ENCODE assay signal across 1 cellular context in the genomic region with DNA sequence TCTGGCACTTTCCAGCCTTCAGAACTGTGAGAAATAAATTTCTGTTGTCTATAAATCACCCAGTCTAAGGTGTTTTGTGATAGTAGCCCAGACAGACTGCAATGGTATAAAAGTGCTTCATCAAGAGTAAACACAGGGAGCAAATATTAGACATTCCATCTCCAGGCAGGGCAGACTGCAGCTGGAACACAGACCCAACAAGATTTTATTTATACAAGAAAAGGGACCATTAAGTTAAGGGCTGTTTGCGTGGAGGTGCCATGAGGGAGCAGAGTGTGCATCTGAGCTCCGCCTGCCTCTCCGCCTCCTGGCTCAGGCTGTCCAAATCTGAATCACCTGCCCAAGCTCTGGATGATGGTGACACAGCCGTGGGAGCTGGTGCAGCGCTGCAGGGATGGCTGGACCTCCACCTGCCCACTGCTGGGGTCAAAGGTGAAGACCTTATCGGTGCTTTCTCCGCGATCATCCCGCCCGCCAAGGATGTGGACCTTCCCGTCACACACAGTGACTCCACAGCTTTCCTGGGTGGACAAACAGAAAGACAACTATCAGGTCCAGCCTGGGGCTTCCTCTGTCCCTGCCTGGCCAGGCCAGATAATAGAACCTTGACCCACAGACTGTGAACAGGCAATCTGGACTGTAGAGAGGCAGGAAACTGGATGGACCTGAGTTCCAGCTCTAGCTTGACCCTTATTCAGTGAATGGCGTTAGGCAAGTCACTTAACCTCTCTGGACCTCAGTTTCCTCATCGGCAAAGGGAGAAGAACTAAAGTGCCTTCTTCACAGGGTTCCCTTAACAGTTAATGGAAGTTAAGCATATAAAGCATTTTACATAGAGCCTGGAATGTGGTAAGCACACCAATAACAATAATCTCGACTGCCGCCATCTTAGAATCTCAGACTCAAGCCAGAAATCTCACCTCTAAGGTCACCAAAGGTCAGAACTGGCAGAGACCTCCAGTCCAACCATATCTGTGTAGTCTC.
TF ChIP-seq lines count a peak whose summit lies in the region.

No MANE protein-coding gene starts in this region.

TF ChIP-seq in HepG2, 621 proteins besides CTCF, POLR2A, EP300 and RAD21 (continued from another document and continues in another):
- TF ChIP-seq, protein P1, sequence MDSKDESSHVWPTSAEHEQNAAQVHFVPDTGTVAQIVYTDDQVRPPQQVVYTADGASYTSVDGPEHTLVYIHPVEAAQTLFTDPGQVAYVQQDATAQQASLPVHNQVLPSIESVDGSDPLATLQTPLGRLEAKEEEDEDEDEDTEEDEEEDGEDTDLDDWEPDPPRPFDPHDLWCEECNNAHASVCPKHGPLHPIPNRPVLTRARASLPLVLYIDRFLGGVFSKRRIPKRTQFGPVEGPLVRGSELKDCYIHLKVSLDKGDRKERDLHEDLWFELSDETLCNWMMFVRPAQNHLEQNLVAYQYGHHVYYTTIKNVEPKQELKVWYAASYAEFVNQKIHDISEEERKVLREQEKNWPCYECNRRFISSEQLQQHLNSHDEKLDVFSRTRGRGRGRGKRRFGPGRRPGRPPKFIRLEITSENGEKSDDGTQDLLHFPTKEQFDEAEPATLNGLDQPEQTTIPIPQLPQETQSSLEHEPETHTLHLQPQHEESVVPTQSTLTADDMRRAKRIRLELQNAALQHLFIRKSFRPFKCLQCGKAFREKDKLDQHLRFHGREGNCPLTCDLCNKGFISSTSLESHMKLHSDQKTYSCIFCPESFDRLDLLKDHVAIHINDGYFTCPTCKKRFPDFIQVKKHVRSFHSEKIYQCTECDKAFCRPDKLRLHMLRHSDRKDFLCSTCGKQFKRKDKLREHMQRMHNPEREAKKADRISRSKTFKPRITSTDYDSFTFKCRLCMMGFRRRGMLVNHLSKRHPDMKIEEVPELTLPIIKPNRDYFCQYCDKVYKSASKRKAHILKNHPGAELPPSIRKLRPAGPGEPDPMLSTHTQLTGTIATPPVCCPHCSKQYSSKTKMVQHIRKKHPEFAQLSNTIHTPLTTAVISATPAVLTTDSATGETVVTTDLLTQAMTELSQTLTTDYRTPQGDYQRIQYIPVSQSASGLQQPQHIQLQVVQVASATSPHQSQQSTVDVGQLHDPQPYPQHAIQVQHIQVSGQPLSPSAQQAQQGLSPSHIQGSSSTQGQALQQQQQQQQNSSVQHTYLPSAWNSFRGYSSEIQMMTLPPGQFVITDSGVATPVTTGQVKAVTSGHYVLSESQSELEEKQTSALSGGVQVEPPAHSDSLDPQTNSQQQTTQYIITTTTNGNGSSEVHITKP (CRISPR knock-in tag; IDR thresholded peaks at IDR 0.05; ENCODE audit: low read depth) = no peak
- TF ChIP-seq ZNF792 (CRISPR knock-in tag; IDR thresholded peaks at IDR 0.05) (0 out of 2 replicates have a peak, but pooled peaks have one; percentile 47), NCOA2 (CRISPR knock-in tag; IDR thresholded peaks at IDR 0.05) (no peak), ELF1 (CRISPR knock-in tag; IDR thresholded peaks at IDR 0.05) (no peak), ZNF891 (CRISPR knock-in tag; IDR thresholded peaks at IDR 0.05) (no peak), TEAD2 (CRISPR knock-in tag; IDR thresholded peaks at IDR 0.05) (no peak), AHR (CRISPR knock-in tag; IDR thresholded peaks at IDR 0.05) (no peak), ZC3H4 (CRISPR knock-in tag; IDR thresholded peaks at IDR 0.05; ENCODE audit: borderline replicate concordance) (no peak), ZNF460 (CRISPR knock-in tag; IDR thresholded peaks at IDR 0.05; ENCODE audit: borderline replicate concordance) (no peak), KLF12 (CRISPR knock-in tag; IDR thresholded peaks at IDR 0.05; ENCODE audit: borderline replicate concordance) (no peak), ZNF138 (CRISPR knock-in tag; IDR thresholded peaks at IDR 0.05; ENCODE audit: low read depth) (no peak), HDAC6 (IDR thresholded peaks at IDR 0.05; ENCODE audit: low read depth, low read length) (no peak), IKZF4 (CRISPR knock-in tag; IDR thresholded peaks at IDR 0.05; ENCODE audit: borderline replicate concordance, low read depth, not compliant biosample characterization) (no peak), CCDC6 (CRISPR knock-in tag; IDR thresholded peaks at IDR 0.05) (no peak), ZNF549 (CRISPR knock-in tag; IDR thresholded peaks at IDR 0.05) (no peak), SRY (CRISPR knock-in tag; IDR thresholded peaks at IDR 0.05) (0 out of 2 replicates have a peak, but pooled peaks have one; percentile 18), MIER2 (CRISPR knock-in tag; IDR thresholded peaks at IDR 0.05) (no peak), ZNF30 (CRISPR knock-in tag; IDR thresholded peaks at IDR 0.05) (no peak), NONO (IDR thresholded peaks at IDR 0.05) (no peak), NONO (CRISPR knock-in tag; conservative IDR thresholded peaks at IDR 0.05) (no peak), SMAD9 (CRISPR knock-in tag; IDR thresholded peaks at IDR 0.05) (no peak), ZNF75D (CRISPR knock-in tag; IDR thresholded peaks at IDR 0.05; ENCODE audit: borderline replicate concordance) (no peak), CENPT (CRISPR knock-in tag; IDR thresholded peaks at IDR 0.05; ENCODE audit: low read depth) (no peak), ZNF652 (CRISPR knock-in tag; IDR thresholded peaks at IDR 0.05; ENCODE audit: borderline replicate concordance, low read depth) (no peak)
- TF ChIP-seq, protein P2, sequence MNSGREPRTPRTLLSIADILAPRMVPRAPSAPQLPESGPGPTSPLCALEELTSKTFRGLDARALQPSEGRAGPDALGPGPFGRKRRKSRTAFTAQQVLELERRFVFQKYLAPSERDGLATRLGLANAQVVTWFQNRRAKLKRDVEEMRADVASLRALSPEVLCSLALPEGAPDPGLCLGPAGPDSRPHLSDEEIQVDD (CRISPR knock-in tag; IDR thresholded peaks at IDR 0.05; ENCODE audit: borderline replicate concordance) = no peak
- TF ChIP-seq, protein P3, sequence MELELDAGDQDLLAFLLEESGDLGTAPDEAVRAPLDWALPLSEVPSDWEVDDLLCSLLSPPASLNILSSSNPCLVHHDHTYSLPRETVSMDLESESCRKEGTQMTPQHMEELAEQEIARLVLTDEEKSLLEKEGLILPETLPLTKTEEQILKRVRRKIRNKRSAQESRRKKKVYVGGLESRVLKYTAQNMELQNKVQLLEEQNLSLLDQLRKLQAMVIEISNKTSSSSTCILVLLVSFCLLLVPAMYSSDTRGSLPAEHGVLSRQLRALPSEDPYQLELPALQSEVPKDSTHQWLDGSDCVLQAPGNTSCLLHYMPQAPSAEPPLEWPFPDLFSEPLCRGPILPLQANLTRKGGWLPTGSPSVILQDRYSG (CRISPR knock-in tag; IDR thresholded peaks at IDR 0.05) = no peak
- TF ChIP-seq, protein P4, sequence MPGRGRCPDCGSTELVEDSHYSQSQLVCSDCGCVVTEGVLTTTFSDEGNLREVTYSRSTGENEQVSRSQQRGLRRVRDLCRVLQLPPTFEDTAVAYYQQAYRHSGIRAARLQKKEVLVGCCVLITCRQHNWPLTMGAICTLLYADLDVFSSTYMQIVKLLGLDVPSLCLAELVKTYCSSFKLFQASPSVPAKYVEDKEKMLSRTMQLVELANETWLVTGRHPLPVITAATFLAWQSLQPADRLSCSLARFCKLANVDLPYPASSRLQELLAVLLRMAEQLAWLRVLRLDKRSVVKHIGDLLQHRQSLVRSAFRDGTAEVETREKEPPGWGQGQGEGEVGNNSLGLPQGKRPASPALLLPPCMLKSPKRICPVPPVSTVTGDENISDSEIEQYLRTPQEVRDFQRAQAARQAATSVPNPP (CRISPR knock-in tag; IDR thresholded peaks at IDR 0.05) = no peak
- TF ChIP-seq, protein P5, sequence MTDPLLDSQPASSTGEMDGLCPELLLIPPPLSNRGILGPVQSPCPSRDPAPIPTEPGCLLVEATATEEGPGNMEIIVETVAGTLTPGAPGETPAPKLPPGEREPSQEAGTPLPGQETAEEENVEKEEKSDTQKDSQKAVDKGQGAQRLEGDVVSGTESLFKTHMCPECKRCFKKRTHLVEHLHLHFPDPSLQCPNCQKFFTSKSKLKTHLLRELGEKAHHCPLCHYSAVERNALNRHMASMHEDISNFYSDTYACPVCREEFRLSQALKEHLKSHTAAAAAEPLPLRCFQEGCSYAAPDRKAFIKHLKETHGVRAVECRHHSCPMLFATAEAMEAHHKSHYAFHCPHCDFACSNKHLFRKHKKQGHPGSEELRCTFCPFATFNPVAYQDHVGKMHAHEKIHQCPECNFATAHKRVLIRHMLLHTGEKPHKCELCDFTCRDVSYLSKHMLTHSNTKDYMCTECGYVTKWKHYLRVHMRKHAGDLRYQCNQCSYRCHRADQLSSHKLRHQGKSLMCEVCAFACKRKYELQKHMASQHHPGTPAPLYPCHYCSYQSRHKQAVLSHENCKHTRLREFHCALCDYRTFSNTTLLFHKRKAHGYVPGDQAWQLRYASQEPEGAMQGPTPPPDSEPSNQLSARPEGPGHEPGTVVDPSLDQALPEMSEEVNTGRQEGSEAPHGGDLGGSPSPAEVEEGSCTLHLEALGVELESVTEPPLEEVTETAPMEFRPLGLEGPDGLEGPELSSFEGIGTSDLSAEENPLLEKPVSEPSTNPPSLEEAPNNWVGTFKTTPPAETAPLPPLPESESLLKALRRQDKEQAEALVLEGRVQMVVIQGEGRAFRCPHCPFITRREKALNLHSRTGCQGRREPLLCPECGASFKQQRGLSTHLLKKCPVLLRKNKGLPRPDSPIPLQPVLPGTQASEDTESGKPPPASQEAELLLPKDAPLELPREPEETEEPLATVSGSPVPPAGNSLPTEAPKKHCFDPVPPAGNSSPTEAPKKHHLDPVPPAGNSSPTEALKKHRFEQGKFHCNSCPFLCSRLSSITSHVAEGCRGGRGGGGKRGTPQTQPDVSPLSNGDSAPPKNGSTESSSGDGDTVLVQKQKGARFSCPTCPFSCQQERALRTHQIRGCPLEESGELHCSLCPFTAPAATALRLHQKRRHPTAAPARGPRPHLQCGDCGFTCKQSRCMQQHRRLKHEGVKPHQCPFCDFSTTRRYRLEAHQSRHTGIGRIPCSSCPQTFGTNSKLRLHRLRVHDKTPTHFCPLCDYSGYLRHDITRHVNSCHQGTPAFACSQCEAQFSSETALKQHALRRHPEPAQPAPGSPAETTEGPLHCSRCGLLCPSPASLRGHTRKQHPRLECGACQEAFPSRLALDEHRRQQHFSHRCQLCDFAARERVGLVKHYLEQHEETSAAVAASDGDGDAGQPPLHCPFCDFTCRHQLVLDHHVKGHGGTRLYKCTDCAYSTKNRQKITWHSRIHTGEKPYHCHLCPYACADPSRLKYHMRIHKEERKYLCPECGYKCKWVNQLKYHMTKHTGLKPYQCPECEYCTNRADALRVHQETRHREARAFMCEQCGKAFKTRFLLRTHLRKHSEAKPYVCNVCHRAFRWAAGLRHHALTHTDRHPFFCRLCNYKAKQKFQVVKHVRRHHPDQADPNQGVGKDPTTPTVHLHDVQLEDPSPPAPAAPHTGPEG (CRISPR knock-in tag; IDR thresholded peaks at IDR 0.05) = peak; percentile 93
- TF ChIP-seq, protein P6, sequence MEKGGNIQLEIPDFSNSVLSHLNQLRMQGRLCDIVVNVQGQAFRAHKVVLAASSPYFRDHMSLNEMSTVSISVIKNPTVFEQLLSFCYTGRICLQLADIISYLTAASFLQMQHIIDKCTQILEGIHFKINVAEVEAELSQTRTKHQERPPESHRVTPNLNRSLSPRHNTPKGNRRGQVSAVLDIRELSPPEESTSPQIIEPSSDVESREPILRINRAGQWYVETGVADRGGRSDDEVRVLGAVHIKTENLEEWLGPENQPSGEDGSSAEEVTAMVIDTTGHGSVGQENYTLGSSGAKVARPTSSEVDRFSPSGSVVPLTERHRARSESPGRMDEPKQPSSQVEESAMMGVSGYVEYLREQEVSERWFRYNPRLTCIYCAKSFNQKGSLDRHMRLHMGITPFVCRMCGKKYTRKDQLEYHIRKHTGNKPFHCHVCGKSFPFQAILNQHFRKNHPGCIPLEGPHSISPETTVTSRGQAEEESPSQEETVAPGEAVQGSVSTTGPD (CRISPR knock-in tag; IDR thresholded peaks at IDR 0.05) = no peak
- TF ChIP-seq, protein P7, sequence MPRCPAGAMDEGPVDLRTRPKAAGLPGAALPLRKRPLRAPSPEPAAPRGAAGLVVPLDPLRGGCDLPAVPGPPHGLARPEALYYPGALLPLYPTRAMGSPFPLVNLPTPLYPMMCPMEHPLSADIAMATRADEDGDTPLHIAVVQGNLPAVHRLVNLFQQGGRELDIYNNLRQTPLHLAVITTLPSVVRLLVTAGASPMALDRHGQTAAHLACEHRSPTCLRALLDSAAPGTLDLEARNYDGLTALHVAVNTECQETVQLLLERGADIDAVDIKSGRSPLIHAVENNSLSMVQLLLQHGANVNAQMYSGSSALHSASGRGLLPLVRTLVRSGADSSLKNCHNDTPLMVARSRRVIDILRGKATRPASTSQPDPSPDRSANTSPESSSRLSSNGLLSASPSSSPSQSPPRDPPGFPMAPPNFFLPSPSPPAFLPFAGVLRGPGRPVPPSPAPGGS (CRISPR knock-in tag; IDR thresholded peaks at IDR 0.05) = no peak
- TF ChIP-seq, protein P8, sequence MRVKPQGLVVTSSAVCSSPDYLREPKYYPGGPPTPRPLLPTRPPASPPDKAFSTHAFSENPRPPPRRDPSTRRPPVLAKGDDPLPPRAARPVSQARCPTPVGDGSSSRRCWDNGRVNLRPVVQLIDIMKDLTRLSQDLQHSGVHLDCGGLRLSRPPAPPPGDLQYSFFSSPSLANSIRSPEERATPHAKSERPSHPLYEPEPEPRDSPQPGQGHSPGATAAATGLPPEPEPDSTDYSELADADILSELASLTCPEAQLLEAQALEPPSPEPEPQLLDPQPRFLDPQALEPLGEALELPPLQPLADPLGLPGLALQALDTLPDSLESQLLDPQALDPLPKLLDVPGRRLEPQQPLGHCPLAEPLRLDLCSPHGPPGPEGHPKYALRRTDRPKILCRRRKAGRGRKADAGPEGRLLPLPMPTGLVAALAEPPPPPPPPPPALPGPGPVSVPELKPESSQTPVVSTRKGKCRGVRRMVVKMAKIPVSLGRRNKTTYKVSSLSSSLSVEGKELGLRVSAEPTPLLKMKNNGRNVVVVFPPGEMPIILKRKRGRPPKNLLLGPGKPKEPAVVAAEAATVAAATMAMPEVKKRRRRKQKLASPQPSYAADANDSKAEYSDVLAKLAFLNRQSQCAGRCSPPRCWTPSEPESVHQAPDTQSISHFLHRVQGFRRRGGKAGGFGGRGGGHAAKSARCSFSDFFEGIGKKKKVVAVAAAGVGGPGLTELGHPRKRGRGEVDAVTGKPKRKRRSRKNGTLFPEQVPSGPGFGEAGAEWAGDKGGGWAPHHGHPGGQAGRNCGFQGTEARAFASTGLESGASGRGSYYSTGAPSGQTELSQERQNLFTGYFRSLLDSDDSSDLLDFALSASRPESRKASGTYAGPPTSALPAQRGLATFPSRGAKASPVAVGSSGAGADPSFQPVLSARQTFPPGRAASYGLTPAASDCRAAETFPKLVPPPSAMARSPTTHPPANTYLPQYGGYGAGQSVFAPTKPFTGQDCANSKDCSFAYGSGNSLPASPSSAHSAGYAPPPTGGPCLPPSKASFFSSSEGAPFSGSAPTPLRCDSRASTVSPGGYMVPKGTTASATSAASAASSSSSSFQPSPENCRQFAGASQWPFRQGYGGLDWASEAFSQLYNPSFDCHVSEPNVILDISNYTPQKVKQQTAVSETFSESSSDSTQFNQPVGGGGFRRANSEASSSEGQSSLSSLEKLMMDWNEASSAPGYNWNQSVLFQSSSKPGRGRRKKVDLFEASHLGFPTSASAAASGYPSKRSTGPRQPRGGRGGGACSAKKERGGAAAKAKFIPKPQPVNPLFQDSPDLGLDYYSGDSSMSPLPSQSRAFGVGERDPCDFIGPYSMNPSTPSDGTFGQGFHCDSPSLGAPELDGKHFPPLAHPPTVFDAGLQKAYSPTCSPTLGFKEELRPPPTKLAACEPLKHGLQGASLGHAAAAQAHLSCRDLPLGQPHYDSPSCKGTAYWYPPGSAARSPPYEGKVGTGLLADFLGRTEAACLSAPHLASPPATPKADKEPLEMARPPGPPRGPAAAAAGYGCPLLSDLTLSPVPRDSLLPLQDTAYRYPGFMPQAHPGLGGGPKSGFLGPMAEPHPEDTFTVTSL (CRISPR knock-in tag; IDR thresholded peaks at IDR 0.05; ENCODE audit: borderline replicate concordance) = peak; percentile 49; the same call in 1 of the 2 replicates
